Comparison of ENCODE assay signal across 24 cellular contexts in the genomic region with DNA sequence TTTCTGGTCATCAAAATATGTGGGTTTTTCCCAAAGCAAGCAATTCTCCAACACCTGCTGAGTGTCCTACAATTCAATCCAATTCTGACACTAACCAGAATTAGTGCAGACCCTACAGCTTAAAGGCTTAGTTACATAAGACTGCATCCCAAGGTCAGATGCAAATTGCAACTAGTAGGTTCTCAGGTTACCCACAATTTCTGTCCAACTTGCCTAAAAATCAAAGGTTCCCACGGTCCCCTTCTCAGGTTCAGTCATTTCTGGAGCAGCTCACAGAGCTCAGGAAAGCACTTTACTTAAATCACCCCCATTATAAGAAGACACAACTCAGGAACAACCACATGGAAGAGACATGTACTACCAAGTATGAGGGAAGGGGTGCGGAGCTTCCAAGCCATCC. TPM values are rescaled to one million over a fixed set of nuclear protein-coding genes. Genes with fewer than 3 reads are reported as not detected.
DNase-seq lines count a peak whose midpoint lies in the region; ATAC-seq and TF ChIP-seq lines count a peak whose summit lies in the region.
"Had no signal": no experiment of that assay in that cellular context is flagged by ENCODE, and none has a peak within 500 bp of the region (broad histone marks: within the 10 kb centered on the region; RNA-seq: fewer than 3 reads in every experiment).

No MANE protein-coding gene starts in this region.

- H3K9me3 ChIP-seq in parathyroid adenoma (ENCODE audit: control insufficient read depth, low read length), result no peaks in the 10 kb centered on the region
- H3K9me3 ChIP-seq: ascending aorta, left lung, testis had no signal

- H3K4me3 ChIP-seq in parathyroid adenoma (ENCODE audit: low read depth, low read length), result no peak overlapping the region
- H3K4me3 ChIP-seq: ascending aorta, left lung, neural progenitor cell, testis had no signal

- peak; percentile 34 for ATAC-seq in GM18858 (IDR thresholded peaks at IDR 0.05; ENCODE audit: unreplicated experiment)
- peak; percentile 55 for ATAC-seq in GM21529 (IDR thresholded peaks at IDR 0.05; ENCODE audit: unreplicated experiment)
- peak; percentile 50 for ATAC-seq in HG03442 (IDR thresholded peaks at IDR 0.05; ENCODE audit: unreplicated experiment)
- no peak for ATAC-seq in natural killer cell treated with Interleukin-12 subunit alpha and Interleukin-12 subunit beta and Interleukin-15 and Interleukin-18, amount 100 ng/mL, for 72 hours
- no peak for ATAC-seq in GM21786 (IDR thresholded peaks at IDR 0.05; ENCODE audit: unreplicated experiment)
- ATAC-seq: effector memory CD8-positive, alpha-beta T cell; left lung; stimulated activated effector memory CD8-positive, alpha-beta T cell treated with anti-CD3 and anti-CD28 coated beads, Interleukin-12 subunit alpha, Interleukin-12 subunit beta, amount 100 ng/mL, for 72 hours had no signal

- no peaks in the 10 kb centered on the region for H3K27me3 ChIP-seq in parathyroid adenoma (ENCODE audit: control insufficient read depth, insufficient read depth, low read length)
- H3K27me3 ChIP-seq: ascending aorta, left lung, neural progenitor cell, testis had no signal

- peaks cover 10 to 11% of the 10 kb centered on the region in 2 donors for H3K4me1 Mint-ChIP-seq in natural killer cell treated with Interleukin-12 subunit alpha and Interleukin-12 subunit beta and Interleukin-15 and Interleukin-18, amount 100 ng/mL, for 72 hours (ENCODE audit: low read depth in 2 of 2)
- H3K4me1 Mint-ChIP-seq: stimulated activated effector memory CD8-positive, alpha-beta T cell treated with anti-CD3 and anti-CD28 coated beads, Interleukin-12 subunit alpha, Interleukin-12 subunit beta, amount 100 ng/mL, for 72 hours had no signal

- no peak for TF ChIP-seq CTCF in parathyroid adenoma (IDR thresholded peaks at IDR 0.05)

- H3K27ac Mint-ChIP-seq in natural killer cell treated with Interleukin-12 subunit alpha and Interleukin-12 subunit beta and Interleukin-15 and Interleukin-18, amount 100 ng/mL, for 72 hours, result no peak overlapping the region
- H3K27ac Mint-ChIP-seq: effector memory CD8-positive, alpha-beta T cell; neural progenitor cell; stimulated activated effector memory CD8-positive, alpha-beta T cell treated with anti-CD3 and anti-CD28 coated beads, Interleukin-12 subunit alpha, Interleukin-12 subunit beta, amount 100 ng/mL, for 72 hours had no signal

- H3K79me2 ChIP-seq in parathyroid adenoma, result no peaks in the 10 kb centered on the region

- H3K4me1 ChIP-seq in parathyroid adenoma, result peaks cover 79% of the 10 kb centered on the region
- H3K4me1 ChIP-seq: ascending aorta, left lung, neural progenitor cell, testis had no signal

- no peaks in the 10 kb centered on the region for H3K9me3 Mint-ChIP-seq in natural killer cell treated with Interleukin-12 subunit alpha and Interleukin-12 subunit beta and Interleukin-15 and Interleukin-18, amount 100 ng/mL, for 72 hours
- H3K9me3 Mint-ChIP-seq: effector memory CD8-positive, alpha-beta T cell; stimulated activated effector memory CD8-positive, alpha-beta T cell treated with anti-CD3 and anti-CD28 coated beads, Interleukin-12 subunit alpha, Interleukin-12 subunit beta, amount 100 ng/mL, for 72 hours had no signal

- DNase-seq in natural killer cell treated with Interleukin-12 subunit alpha and Interleukin-12 subunit beta and Interleukin-15 and Interleukin-18, amount 100 ng/mL, for 72 hours (ENCODE audit: low spot score), result no peak
- no peak for DNase-seq in NCI-H1092 (lab: John Stamatoyannopoulos, UW)
- DNase-seq: activated CD4-positive, alpha-beta T cell treated with anti-CD3 and anti-CD28 coated beads, Interleukin-2, amount 50 U/mL, for 48 hours; activated naive CD4-positive, alpha-beta T cell treated with anti-CD3 and anti-CD28 coated beads, Interleukin-2, amount 50 U/mL, for 16 hours; activated T-cell treated with anti-CD3 and anti-CD28 coated beads, Interleukin-2, amount 50 U/mL, for 1 hour; effector memory CD8-positive, alpha-beta T cell; left lung; NCI-H1694 treated with DMSO at 0.1 percent for 48 hours; NCI-H226; NK-92 treated with Interleukin-12 subunit alpha and Interleukin-12 subunit beta, amount 100 ng/mL, for 24 hours; RPMI8226; SW 1271; testis had no signal

- no peak overlapping the region for H3K4me3 Mint-ChIP-seq in natural killer cell treated with Interleukin-12 subunit alpha and Interleukin-12 subunit beta and Interleukin-15 and Interleukin-18, amount 100 ng/mL, for 72 hours
- H3K4me3 Mint-ChIP-seq: effector memory CD8-positive, alpha-beta T cell; neural progenitor cell; stimulated activated effector memory CD8-positive, alpha-beta T cell treated with anti-CD3 and anti-CD28 coated beads, Interleukin-12 subunit alpha, Interleukin-12 subunit beta, amount 100 ng/mL, for 72 hours had no signal

- peaks cover 0 to 3% of the 10 kb centered on the region in 2 donors for H3K27me3 Mint-ChIP-seq in natural killer cell treated with Interleukin-12 subunit alpha and Interleukin-12 subunit beta and Interleukin-15 and Interleukin-18, amount 100 ng/mL, for 72 hours
- H3K27me3 Mint-ChIP-seq: effector memory CD8-positive, alpha-beta T cell had no signal

- H3K9ac ChIP-seq in parathyroid adenoma, result no peak overlapping the region
- H3K9ac ChIP-seq: neural progenitor cell had no signal

- no peaks in the 10 kb centered on the region for H3K36me3 Mint-ChIP-seq in natural killer cell treated with Interleukin-12 subunit alpha and Interleukin-12 subunit beta and Interleukin-15 and Interleukin-18, amount 100 ng/mL, for 72 hours
- H3K36me3 Mint-ChIP-seq: neural progenitor cell; stimulated activated effector memory CD8-positive, alpha-beta T cell treated with anti-CD3 and anti-CD28 coated beads, Interleukin-12 subunit alpha, Interleukin-12 subunit beta, amount 100 ng/mL, for 72 hours had no signal

- H2AFZ ChIP-seq in parathyroid adenoma, result peak overlapping the region; percentile 48
- H2AFZ ChIP-seq: neural progenitor cell had no signal

- H3K36me3 ChIP-seq in parathyroid adenoma (ENCODE audit: control insufficient read depth, insufficient read depth, low read length), result no peaks in the 10 kb centered on the region
- H3K36me3 ChIP-seq: ascending aorta, left lung, neural progenitor cell had no signal

- H3K27ac ChIP-seq in parathyroid adenoma, result peak overlapping the region; percentile 96
- H3K27ac ChIP-seq: ascending aorta, left lung, neural progenitor cell, testis had no signal

- H3K4me2 ChIP-seq in parathyroid adenoma (ENCODE audit: low read length), result no peak overlapping the region
- H3K4me2 ChIP-seq: neural progenitor cell had no signal

RNA-seq across cellular contexts. Expression of a gene that starts 42.5 kb away (rescaled TPM):
- total RNA-seq in natural killer cell treated with Interleukin-12 subunit alpha and Interleukin-12 subunit beta and Interleukin-15 and Interleukin-18, amount 100 ng/mL, for 72 hours, result not detected
- total RNA-seq: ascending aorta, cerebellum, left lung, mononuclear cell, renal cortical epithelial cell, testis had no signal

Comparison
In these comparisons a context has a peak if more than half of its experiments do, and no peak if none do; other contexts are left out.
1. ATAC-seq: peak in GM18858 (single experiment), GM21529 (single experiment) and HG03442 (single experiment); none in natural killer cell treated with Interleukin-12 subunit alpha and Interleukin-12 subunit beta and Interleukin-15 and Interleukin-18, amount 100 ng/mL, for 72 hours (0 of 2) and GM21786 (single experiment).